Comparison of ENCODE assay signal across 2 cellular contexts in the genomic region with DNA sequence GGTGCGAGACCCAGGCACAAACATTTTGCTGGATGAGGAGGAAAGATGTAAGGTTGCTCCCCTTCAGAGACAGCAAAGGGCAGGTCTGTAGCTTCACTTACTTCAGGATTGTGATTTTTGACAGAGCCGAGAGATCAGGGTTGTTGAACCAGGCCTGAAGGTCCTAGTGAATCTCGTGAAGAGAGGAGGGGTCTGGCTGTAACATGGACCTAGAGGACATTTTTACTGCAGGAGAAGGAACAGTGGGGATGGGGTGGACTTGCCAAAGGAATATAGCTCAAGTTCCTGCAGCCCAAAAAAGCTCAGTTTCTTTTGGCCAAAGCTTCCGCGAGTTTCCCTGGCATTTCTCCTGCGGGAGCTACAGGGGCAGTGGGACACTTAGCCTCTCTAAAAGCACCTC.
TF ChIP-seq lines count a peak whose summit lies in the region.

No MANE protein-coding gene starts in this region.

TF ChIP-seq in GM23338, 12 proteins besides CTCF, POLR2A, EP300 and RAD21 (continues in another document):
- TF ChIP-seq POLR2AphosphoS5 (IDR thresholded peaks at IDR 0.05; ENCODE audit: low read depth), result no peak
- TF ChIP-seq CREB1 (CRISPR knock-in tag; IDR thresholded peaks at IDR 0.05; ENCODE audit: low read depth), result no peak
- no peak for TF ChIP-seq JUNB (IDR thresholded peaks at IDR 0.05; ENCODE audit: unreplicated experiment)
- TF ChIP-seq EZH2 (IDR thresholded peaks at IDR 0.05; ENCODE audit: low read depth, unreplicated experiment), result no peak
- TF ChIP-seq, protein P1, sequence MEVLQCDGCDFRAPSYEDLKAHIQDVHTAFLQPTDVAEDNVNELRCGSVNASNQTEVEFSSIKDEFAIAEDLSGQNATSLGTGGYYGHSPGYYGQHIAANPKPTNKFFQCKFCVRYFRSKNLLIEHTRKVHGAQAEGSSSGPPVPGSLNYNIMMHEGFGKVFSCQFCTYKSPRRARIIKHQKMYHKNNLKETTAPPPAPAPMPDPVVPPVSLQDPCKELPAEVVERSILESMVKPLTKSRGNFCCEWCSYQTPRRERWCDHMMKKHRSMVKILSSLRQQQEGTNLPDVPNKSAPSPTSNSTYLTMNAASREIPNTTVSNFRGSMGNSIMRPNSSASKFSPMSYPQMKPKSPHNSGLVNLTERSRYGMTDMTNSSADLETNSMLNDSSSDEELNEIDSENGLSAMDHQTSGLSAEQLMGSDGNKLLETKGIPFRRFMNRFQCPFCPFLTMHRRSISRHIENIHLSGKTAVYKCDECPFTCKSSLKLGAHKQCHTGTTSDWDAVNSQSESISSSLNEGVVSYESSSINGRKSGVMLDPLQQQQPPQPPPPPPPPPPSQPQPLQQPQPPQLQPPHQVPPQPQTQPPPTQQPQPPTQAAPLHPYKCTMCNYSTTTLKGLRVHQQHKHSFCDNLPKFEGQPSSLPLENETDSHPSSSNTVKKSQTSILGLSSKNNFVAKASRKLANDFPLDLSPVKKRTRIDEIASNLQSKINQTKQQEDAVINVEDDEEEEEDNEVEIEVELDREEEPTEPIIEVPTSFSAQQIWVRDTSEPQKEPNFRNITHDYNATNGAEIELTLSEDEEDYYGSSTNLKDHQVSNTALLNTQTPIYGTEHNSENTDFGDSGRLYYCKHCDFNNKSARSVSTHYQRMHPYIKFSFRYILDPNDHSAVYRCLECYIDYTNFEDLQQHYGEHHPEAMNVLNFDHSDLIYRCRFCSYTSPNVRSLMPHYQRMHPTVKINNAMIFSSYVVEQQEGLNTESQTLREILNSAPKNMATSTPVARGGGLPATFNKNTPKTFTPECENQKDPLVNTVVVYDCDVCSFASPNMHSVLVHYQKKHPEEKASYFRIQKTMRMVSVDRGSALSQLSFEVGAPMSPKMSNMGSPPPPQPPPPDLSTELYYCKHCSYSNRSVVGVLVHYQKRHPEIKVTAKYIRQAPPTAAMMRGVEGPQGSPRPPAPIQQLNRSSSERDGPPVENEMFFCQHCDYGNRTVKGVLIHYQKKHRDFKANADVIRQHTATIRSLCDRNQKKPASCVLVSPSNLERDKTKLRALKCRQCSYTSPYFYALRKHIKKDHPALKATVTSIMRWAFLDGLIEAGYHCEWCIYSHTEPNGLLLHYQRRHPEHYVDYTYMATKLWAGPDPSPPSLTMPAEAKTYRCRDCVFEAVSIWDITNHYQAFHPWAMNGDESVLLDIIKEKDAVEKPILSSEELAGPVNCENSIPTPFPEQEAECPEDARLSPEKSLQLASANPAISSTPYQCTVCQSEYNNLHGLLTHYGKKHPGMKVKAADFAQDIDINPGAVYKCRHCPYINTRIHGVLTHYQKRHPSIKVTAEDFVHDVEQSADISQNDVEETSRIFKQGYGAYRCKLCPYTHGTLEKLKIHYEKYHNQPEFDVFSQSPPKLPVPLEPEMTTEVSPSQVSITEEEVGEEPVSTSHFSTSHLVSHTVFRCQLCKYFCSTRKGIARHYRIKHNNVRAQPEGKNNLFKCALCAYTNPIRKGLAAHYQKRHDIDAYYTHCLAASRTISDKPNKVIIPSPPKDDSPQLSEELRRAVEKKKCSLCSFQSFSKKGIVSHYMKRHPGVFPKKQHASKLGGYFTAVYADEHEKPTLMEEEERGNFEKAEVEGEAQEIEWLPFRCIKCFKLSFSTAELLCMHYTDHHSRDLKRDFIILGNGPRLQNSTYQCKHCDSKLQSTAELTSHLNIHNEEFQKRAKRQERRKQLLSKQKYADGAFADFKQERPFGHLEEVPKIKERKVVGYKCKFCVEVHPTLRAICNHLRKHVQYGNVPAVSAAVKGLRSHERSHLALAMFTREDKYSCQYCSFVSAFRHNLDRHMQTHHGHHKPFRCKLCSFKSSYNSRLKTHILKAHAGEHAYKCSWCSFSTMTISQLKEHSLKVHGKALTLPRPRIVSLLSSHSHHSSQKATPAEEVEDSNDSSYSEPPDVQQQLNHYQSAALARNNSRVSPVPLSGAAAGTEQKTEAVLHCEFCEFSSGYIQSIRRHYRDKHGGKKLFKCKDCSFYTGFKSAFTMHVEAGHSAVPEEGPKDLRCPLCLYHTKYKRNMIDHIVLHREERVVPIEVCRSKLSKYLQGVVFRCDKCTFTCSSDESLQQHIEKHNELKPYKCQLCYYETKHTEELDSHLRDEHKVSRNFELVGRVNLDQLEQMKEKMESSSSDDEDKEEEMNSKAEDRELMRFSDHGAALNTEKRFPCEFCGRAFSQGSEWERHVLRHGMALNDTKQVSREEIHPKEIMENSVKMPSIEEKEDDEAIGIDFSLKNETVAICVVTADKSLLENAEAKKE (CRISPR knock-in tag; IDR thresholded peaks at IDR 0.05), result no peak
- no peak for TF ChIP-seq NANOG (IDR thresholded peaks at IDR 0.05; ENCODE audit: borderline replicate concordance)
- no peak for TF ChIP-seq STAT1 (IDR thresholded peaks at IDR 0.05; ENCODE audit: unreplicated experiment)
- no peak for TF ChIP-seq ZNF114 (CRISPR knock-in tag; IDR thresholded peaks at IDR 0.05)
- no peak for TF ChIP-seq ZNF331 (CRISPR knock-in tag; IDR thresholded peaks at IDR 0.05; ENCODE audit: low read depth)
- TF ChIP-seq EZH2phosphoT487 (IDR thresholded peaks at IDR 0.05; ENCODE audit: unreplicated experiment), result no peak
- TF ChIP-seq, protein P2, sequence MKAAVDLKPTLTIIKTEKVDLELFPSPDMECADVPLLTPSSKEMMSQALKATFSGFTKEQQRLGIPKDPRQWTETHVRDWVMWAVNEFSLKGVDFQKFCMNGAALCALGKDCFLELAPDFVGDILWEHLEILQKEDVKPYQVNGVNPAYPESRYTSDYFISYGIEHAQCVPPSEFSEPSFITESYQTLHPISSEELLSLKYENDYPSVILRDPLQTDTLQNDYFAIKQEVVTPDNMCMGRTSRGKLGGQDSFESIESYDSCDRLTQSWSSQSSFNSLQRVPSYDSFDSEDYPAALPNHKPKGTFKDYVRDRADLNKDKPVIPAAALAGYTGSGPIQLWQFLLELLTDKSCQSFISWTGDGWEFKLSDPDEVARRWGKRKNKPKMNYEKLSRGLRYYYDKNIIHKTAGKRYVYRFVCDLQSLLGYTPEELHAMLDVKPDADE (IDR thresholded peaks at IDR 0.05), result no peak

TF ChIP-seq in HepG2, 621 proteins besides CTCF, POLR2A, EP300 and RAD21:
- TF ChIP-seq MTF2 (CRISPR knock-in tag; IDR thresholded peaks at IDR 0.05; ENCODE audit: borderline replicate concordance) (0 out of 2 replicates have a peak, but pooled peaks have one; percentile 10), KLF9 (CRISPR knock-in tag; IDR thresholded peaks at IDR 0.05; ENCODE audit: low read depth) (no peak)
TF ChIP-seq in HepG2: peak in this region for 1.
